8 cellular contexts compared by ENCODE assay signal in genomic region chr19:19459707-19460251, GRCh38.
DNase-seq lines count a peak whose midpoint lies in the region; ATAC-seq lines count a peak whose summit lies in the region.

No MANE protein-coding gene starts in this region.

- H3K9me3 Mint-ChIP-seq in activated naive CD8-positive, alpha-beta T cell (ENCODE audit: low read depth), result no peaks in the 10 kb centered on the region

- H3K4me3 Mint-ChIP-seq in activated naive CD8-positive, alpha-beta T cell, result peak overlapping the region; percentile 90

- H3K27me3 Mint-ChIP-seq in activated naive CD8-positive, alpha-beta T cell, result no peaks in the 10 kb centered on the region

- H3K27me3 ChIP-seq in ACC112 (ENCODE audit: insufficient read depth, low read length), result no peaks in the 10 kb centered on the region

- H3K27ac Mint-ChIP-seq in activated naive CD8-positive, alpha-beta T cell, result peak overlapping the region; percentile 99

- H3K27ac ChIP-seq in ACC112 (ENCODE audit: low read depth, low read length), result peak overlapping the region; percentile 91

- DNase-seq in SKM-1 treated with dmso at 0.1 percent for 144 hours (lab: John Stamatoyannopoulos, UW; ENCODE audit: unreplicated experiment) (peak; percentile 23), kidney tubule cell (ENCODE audit: low spot score) (peak; percentile 48), COLO668 (lab: John Stamatoyannopoulos, UW; ENCODE audit: unreplicated experiment) (no peak), NCI-H524 (lab: John Stamatoyannopoulos, UW) (no peak)
- DNase-seq in stimulated activated CD8-positive, alpha-beta memory T cell treated with anti-CD3 and anti-CD28 coated beads, Interleukin-15, amount 100 ng/mL, for 4 hours (ENCODE audit: low read depth in 2 of 2), result peak; percentile 38 to 58

- peaks cover 68% of the 10 kb centered on the region for H3K4me1 ChIP-seq in ACC112 (ENCODE audit: control insufficient read depth, insufficient read depth, low read length, unreplicated experiment)

- peaks cover 6% of the 10 kb centered on the region for H3K36me3 Mint-ChIP-seq in activated naive CD8-positive, alpha-beta T cell

- peak; percentile 40 for ATAC-seq in GM21619 (IDR thresholded peaks at IDR 0.05; ENCODE audit: unreplicated experiment)

- peaks cover 79% of the 10 kb centered on the region for H3K4me1 Mint-ChIP-seq in activated naive CD8-positive, alpha-beta T cell (ENCODE audit: low read depth)

- H2AFZ ChIP-seq in ACC112 (ENCODE audit: low read length, unreplicated experiment), result no peak overlapping the region

- peak overlapping the region; percentile 39 for H3K4me3 ChIP-seq in ACC112 (ENCODE audit: low read depth, low read length)

- no peaks in the 10 kb centered on the region for H3K36me3 ChIP-seq in ACC112 (ENCODE audit: insufficient read depth, low read length)

- peaks cover 84% of the 10 kb centered on the region for H3K79me2 ChIP-seq in ACC112 (ENCODE audit: control insufficient read depth, insufficient read depth, low read length, unreplicated experiment)

Comparison
In these comparisons a context has a peak if more than half of its experiments do, and no peak if none do; other contexts are left out.
1. DNase-seq: peak in SKM-1 treated with dmso at 0.1 percent for 144 hours (single experiment), kidney tubule cell (single experiment) and stimulated activated CD8-positive, alpha-beta memory T cell treated with anti-CD3 and anti-CD28 coated beads, Interleukin-15, amount 100 ng/mL, for 4 hours (2 of 2); none in COLO668 (single experiment) and NCI-H524 (0 of 2).